In the genomic region with DNA sequence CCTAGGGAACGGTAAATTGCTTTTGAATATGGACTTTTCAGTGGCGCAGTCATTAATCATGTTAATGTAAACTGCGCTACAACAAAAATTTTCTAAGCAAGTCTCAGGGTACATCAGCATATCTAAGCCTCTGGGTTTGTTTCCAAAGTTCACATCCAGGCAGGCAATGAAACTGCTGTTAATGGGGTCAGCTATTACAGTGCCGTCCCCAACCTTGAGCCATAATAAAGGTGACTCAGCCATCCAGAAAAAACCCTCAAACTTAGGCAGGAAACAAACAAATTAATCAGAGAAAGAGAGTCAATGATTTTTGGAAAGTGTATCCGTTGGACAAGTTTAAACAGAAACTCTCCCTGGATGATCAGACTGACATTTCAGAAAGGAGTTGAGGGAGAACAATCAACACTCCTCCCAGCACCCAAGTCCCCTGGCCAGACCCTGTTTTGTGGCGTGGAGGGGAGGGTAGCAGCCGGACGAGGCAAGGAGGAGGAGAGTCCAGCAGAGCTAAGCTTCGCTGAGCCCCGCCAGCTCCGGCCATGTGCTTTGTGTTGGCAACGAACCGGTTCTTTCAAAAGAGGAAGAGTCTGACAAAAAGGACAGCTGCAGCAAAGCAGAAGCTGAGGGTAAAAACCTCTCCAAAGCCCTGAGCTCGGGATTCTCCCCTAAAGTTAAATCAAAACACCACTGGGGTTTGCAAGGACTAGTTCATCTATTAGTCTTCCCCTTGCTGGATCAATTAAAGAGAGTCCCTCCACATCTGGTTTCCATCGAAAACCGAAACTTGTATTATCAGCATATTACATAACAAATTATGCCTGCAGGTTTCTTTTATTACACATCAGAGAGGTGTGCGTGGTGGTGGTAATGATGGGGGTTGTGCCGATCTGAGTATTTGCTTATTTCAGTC, we compare ENCODE assay signal across 8 cellular contexts. TPM values are rescaled to one million over a fixed set of nuclear protein-coding genes. Genes with fewer than 3 reads are reported as not detected.
A peak's percentile ranks its signal among the peaks of the same experiment; 100 is the strongest.
DNase-seq lines count a peak whose midpoint lies in the region; ATAC-seq and TF ChIP-seq lines count a peak whose summit lies in the region.

No MANE protein-coding gene starts in this region.

- H3K4me1 Mint-ChIP-seq in activated T-cell treated with anti-CD3 and anti-CD28 coated beads, Interleukin-2, amount 50 U/mL, for 72 hours (ENCODE audit: low read depth), result peaks cover 81% of the 10 kb centered on the region

- H3K4me3 Mint-ChIP-seq in activated T-cell treated with anti-CD3 and anti-CD28 coated beads, Interleukin-2, amount 50 U/mL, for 72 hours, result peak overlapping the region; percentile 98 to 99

- TF ChIP-seq CTCF in VCaP (conservative IDR thresholded peaks at IDR 0.05), result no peak

- DNase-seq in activated T-cell treated with anti-CD3 and anti-CD28 coated beads, Interleukin-2, amount 50 U/mL, for 72 hours, result no peak
- no peak for DNase-seq in activated T-cell treated with anti-CD3 and anti-CD28 coated beads, Interleukin-2, amount 50 U/mL, for 48 hours
- DNase-seq in germinal center (ENCODE audit: low spot score), result peak; percentile 71
- peak; percentile 88 for DNase-seq in pons (ENCODE audit: low spot score)
- no peak for DNase-seq in NCI-H1105 (lab: John Stamatoyannopoulos, UW)
- DNase-seq in cerebellar nuclear complex (lab: John Stamatoyannopoulos, UW), result no peak

- peaks cover 21% of the 10 kb centered on the region for H3K27me3 Mint-ChIP-seq in activated T-cell treated with anti-CD3 and anti-CD28 coated beads, Interleukin-2, amount 50 U/mL, for 72 hours (ENCODE audit: low read depth)

- H3K36me3 Mint-ChIP-seq in activated T-cell treated with anti-CD3 and anti-CD28 coated beads, Interleukin-2, amount 50 U/mL, for 72 hours (ENCODE audit: insufficient read depth in 2 of 2), result peaks cover 2 to 4% of the 10 kb centered on the region in 2 donors

- no peaks in the 10 kb centered on the region for H3K9me3 Mint-ChIP-seq in activated T-cell treated with anti-CD3 and anti-CD28 coated beads, Interleukin-2, amount 50 U/mL, for 72 hours

- ATAC-seq in activated T-cell treated with anti-CD3 and anti-CD28 coated beads, Interleukin-2, amount 50 U/mL, for 72 hours (replicated peaks in 1 of 2), result peak; percentile 3 to 4
- peak; percentile 12 for ATAC-seq in HG03342 (IDR thresholded peaks at IDR 0.05; ENCODE audit: unreplicated experiment)

- peak overlapping the region; percentile 99 for H3K27ac Mint-ChIP-seq in activated T-cell treated with anti-CD3 and anti-CD28 coated beads, Interleukin-2, amount 50 U/mL, for 72 hours

- peak overlapping the region; percentile 93 for H3K27ac ChIP-seq in VCaP

RNA-seq across cellular contexts. Expression of a gene that starts 3.6 kb away (rescaled TPM):
- 10 to 100 TPM; 30.0 to 37.7 TPM for total RNA-seq in activated T-cell treated with anti-CD3 and anti-CD28 coated beads, Interleukin-2, amount 50 U/mL, for 72 hours

RNA-seq across cellular contexts. Expression of a gene that starts 51.1 kb away (rescaled TPM):
- total RNA-seq in activated T-cell treated with anti-CD3 and anti-CD28 coated beads, Interleukin-2, amount 50 U/mL, for 72 hours, result 10 to 100 TPM; 25.4 to 29.4 TPM

Comparison
In these comparisons a context has a peak if more than half of its experiments do, and no peak if none do; other contexts are left out.
1. DNase-seq: peak in germinal center (single experiment) and pons (single experiment); none in activated T-cell treated with anti-CD3 and anti-CD28 coated beads, Interleukin-2, amount 50 U/mL, for 72 hours (0 of 2), activated T-cell treated with anti-CD3 and anti-CD28 coated beads, Interleukin-2, amount 50 U/mL, for 48 hours (0 of 2), NCI-H1105 (single experiment) and cerebellar nuclear complex (0 of 2).